1 cellular context compared by ENCODE assay signal in genomic region chr10:133276435-133277201, GRCh38.
TF ChIP-seq lines count a peak whose summit lies in the region.

ADAM8 (minus strand) TSS chr10:133276868; CDS start chr10:133276817, 51 bp downstream.

TF ChIP-seq in GM12878, 131 proteins besides CTCF, POLR2A, EP300 and RAD21 (continued from another document and continues in another):
- TF ChIP-seq, protein P1, sequence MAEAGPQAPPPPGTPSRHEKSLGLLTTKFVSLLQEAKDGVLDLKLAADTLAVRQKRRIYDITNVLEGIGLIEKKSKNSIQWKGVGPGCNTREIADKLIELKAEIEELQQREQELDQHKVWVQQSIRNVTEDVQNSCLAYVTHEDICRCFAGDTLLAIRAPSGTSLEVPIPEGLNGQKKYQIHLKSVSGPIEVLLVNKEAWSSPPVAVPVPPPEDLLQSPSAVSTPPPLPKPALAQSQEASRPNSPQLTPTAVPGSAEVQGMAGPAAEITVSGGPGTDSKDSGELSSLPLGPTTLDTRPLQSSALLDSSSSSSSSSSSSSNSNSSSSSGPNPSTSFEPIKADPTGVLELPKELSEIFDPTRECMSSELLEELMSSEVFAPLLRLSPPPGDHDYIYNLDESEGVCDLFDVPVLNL (IDR thresholded peaks at IDR 0.05; ENCODE audit: low read depth, low read length) = no peak
- TF ChIP-seq ZNF274 (IDR thresholded peaks at IDR 0.05; ENCODE audit: insufficient read depth, insufficient read length) (no peak), RBBP5 (conservative IDR thresholded peaks at IDR 0.05) (no peak), CBX5 (IDR thresholded peaks at IDR 0.05; ENCODE audit: low read depth) (no peak), KAT2A (conservative IDR thresholded peaks at IDR 0.05; ENCODE audit: control insufficient read depth, low read depth, low read length) (no peak), PKNOX1 (IDR thresholded peaks at IDR 0.05) (no peak), E2F8 (IDR thresholded peaks at IDR 0.05; ENCODE audit: low read depth, partially characterized antibody) (no peak), RELB (IDR thresholded peaks at IDR 0.05; ENCODE audit: low read depth) (no peak), MEF2B (IDR thresholded peaks at IDR 0.05; ENCODE audit: partially characterized antibody, poor library complexity, severe bottlenecking) (no peak), TCF3 (IDR thresholded peaks at IDR 0.05; ENCODE audit: borderline replicate concordance, insufficient read depth, low read depth, low read length) (no peak), ASH2L (IDR thresholded peaks at IDR 0.05; ENCODE audit: borderline replicate concordance, low read depth) (no peak), POU2F2 (IDR thresholded peaks at IDR 0.05; ENCODE audit: borderline replicate concordance, low read depth, low read length) (0 out of 3 replicates have a peak, but pooled peaks have one; percentile 17), IKZF1 (conservative IDR thresholded peaks at IDR 0.05) (peak; percentile 60; the same call in 1 of the 2 replicates), SMAD1 (IDR thresholded peaks at IDR 0.05; ENCODE audit: low read depth, partially characterized antibody) (no peak), HDGF (IDR thresholded peaks at IDR 0.05) (no peak), TCF12 (IDR thresholded peaks at IDR 0.05; ENCODE audit: low read depth, low read length) (no peak), CHD2 (IDR thresholded peaks at IDR 0.05; ENCODE audit: borderline replicate concordance, low read depth, low read length) (no peak), BHLHE40 (IDR thresholded peaks at IDR 0.05; ENCODE audit: borderline replicate concordance in 1 of 2, low read depth in 2 of 2, low read length in 1 of 2) (peak in 1 of 2 experiments; percentile 33; a peak in 1 of 4 replicates), JUND (IDR thresholded peaks at IDR 0.05; ENCODE audit: low read depth, low read length) (no peak), CREB1 (IDR thresholded peaks at IDR 0.05; ENCODE audit: low read depth) (no peak), CREM (IDR thresholded peaks at IDR 0.05; ENCODE audit: low read depth) (no peak), DPF2 (IDR thresholded peaks at IDR 0.05) (peak; percentile 89), ATF2 (IDR thresholded peaks at IDR 0.05; ENCODE audit: low read length) (no peak), JUNB (IDR thresholded peaks at IDR 0.05) (no peak), SPI1 (IDR thresholded peaks at IDR 0.05; ENCODE audit: borderline replicate concordance, insufficient read depth, low read depth, low read length) (no peak)
- TF ChIP-seq, protein P2, sequence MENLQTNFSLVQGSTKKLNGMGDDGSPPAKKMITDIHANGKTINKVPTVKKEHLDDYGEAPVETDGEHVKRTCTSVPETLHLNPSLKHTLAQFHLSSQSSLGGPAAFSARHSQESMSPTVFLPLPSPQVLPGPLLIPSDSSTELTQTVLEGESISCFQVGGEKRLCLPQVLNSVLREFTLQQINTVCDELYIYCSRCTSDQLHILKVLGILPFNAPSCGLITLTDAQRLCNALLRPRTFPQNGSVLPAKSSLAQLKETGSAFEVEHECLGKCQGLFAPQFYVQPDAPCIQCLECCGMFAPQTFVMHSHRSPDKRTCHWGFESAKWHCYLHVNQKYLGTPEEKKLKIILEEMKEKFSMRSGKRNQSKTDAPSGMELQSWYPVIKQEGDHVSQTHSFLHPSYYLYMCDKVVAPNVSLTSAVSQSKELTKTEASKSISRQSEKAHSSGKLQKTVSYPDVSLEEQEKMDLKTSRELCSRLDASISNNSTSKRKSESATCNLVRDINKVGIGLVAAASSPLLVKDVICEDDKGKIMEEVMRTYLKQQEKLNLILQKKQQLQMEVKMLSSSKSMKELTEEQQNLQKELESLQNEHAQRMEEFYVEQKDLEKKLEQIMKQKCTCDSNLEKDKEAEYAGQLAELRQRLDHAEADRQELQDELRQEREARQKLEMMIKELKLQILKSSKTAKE (IDR thresholded peaks at IDR 0.05; ENCODE audit: low read depth, poor library complexity, severe bottlenecking) = no peak
- TF ChIP-seq, protein P3, sequence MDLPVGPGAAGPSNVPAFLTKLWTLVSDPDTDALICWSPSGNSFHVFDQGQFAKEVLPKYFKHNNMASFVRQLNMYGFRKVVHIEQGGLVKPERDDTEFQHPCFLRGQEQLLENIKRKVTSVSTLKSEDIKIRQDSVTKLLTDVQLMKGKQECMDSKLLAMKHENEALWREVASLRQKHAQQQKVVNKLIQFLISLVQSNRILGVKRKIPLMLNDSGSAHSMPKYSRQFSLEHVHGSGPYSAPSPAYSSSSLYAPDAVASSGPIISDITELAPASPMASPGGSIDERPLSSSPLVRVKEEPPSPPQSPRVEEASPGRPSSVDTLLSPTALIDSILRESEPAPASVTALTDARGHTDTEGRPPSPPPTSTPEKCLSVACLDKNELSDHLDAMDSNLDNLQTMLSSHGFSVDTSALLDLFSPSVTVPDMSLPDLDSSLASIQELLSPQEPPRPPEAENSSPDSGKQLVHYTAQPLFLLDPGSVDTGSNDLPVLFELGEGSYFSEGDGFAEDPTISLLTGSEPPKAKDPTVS (IDR thresholded peaks at IDR 0.05; ENCODE audit: low read depth, low read length) = no peak
- TF ChIP-seq, protein P4, sequence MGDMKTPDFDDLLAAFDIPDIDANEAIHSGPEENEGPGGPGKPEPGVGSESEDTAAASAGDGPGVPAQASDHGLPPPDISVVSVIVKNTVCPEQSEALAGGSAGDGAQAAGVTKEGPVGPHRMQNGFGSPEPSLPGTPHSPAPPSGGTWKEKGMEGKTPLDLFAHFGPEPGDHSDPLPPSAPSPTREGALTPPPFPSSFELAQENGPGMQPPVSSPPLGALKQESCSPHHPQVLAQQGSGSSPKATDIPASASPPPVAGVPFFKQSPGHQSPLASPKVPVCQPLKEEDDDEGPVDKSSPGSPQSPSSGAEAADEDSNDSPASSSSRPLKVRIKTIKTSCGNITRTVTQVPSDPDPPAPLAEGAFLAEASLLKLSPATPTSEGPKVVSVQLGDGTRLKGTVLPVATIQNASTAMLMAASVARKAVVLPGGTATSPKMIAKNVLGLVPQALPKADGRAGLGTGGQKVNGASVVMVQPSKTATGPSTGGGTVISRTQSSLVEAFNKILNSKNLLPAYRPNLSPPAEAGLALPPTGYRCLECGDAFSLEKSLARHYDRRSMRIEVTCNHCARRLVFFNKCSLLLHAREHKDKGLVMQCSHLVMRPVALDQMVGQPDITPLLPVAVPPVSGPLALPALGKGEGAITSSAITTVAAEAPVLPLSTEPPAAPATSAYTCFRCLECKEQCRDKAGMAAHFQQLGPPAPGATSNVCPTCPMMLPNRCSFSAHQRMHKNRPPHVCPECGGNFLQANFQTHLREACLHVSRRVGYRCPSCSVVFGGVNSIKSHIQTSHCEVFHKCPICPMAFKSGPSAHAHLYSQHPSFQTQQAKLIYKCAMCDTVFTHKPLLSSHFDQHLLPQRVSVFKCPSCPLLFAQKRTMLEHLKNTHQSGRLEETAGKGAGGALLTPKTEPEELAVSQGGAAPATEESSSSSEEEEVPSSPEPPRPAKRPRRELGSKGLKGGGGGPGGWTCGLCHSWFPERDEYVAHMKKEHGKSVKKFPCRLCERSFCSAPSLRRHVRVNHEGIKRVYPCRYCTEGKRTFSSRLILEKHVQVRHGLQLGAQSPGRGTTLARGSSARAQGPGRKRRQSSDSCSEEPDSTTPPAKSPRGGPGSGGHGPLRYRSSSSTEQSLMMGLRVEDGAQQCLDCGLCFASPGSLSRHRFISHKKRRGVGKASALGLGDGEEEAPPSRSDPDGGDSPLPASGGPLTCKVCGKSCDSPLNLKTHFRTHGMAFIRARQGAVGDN (IDR thresholded peaks at IDR 0.05) = peak; percentile 54; the same call in 1 of the 2 replicates
- TF ChIP-seq, protein P5, sequence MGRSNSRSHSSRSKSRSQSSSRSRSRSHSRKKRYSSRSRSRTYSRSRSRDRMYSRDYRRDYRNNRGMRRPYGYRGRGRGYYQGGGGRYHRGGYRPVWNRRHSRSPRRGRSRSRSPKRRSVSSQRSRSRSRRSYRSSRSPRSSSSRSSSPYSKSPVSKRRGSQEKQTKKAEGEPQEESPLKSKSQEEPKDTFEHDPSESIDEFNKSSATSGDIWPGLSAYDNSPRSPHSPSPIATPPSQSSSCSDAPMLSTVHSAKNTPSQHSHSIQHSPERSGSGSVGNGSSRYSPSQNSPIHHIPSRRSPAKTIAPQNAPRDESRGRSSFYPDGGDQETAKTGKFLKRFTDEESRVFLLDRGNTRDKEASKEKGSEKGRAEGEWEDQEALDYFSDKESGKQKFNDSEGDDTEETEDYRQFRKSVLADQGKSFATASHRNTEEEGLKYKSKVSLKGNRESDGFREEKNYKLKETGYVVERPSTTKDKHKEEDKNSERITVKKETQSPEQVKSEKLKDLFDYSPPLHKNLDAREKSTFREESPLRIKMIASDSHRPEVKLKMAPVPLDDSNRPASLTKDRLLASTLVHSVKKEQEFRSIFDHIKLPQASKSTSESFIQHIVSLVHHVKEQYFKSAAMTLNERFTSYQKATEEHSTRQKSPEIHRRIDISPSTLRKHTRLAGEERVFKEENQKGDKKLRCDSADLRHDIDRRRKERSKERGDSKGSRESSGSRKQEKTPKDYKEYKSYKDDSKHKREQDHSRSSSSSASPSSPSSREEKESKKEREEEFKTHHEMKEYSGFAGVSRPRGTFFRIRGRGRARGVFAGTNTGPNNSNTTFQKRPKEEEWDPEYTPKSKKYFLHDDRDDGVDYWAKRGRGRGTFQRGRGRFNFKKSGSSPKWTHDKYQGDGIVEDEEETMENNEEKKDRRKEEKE (IDR thresholded peaks at IDR 0.05) = no peak
- TF ChIP-seq, protein P6, sequence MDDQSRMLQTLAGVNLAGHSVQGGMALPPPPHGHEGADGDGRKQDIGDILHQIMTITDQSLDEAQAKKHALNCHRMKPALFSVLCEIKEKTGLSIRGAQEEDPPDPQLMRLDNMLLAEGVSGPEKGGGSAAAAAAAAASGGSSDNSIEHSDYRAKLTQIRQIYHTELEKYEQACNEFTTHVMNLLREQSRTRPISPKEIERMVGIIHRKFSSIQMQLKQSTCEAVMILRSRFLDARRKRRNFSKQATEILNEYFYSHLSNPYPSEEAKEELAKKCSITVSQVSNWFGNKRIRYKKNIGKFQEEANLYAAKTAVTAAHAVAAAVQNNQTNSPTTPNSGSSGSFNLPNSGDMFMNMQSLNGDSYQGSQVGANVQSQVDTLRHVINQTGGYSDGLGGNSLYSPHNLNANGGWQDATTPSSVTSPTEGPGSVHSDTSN (IDR thresholded peaks at IDR 0.05; ENCODE audit: insufficient replicate concordance, low read depth, low read length) = no peak
- TF ChIP-seq, protein P7, sequence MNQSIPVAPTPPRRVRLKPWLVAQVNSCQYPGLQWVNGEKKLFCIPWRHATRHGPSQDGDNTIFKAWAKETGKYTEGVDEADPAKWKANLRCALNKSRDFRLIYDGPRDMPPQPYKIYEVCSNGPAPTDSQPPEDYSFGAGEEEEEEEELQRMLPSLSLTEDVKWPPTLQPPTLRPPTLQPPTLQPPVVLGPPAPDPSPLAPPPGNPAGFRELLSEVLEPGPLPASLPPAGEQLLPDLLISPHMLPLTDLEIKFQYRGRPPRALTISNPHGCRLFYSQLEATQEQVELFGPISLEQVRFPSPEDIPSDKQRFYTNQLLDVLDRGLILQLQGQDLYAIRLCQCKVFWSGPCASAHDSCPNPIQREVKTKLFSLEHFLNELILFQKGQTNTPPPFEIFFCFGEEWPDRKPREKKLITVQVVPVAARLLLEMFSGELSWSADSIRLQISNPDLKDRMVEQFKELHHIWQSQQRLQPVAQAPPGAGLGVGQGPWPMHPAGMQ (IDR thresholded peaks at IDR 0.05; ENCODE audit: borderline replicate concordance) = no peak
